12 cellular contexts compared by ENCODE assay signal in genomic region chr3:29331830-29332637, GRCh38. TPM values are rescaled to one million over a fixed set of nuclear protein-coding genes. Genes with fewer than 3 reads are reported as not detected.
DNase-seq lines count a peak whose midpoint lies in the region; ATAC-seq and TF ChIP-seq lines count a peak whose summit lies in the region.
"Had no signal": no experiment of that assay in that cellular context is flagged by ENCODE, and none has a peak within 500 bp of the region (broad histone marks: within the 10 kb centered on the region; RNA-seq: fewer than 3 reads in every experiment).

No MANE protein-coding gene starts in this region.

- intact Hi-C loops in heart right ventricle (cut with DNase I): loop anchor here in 4 of 10 donors (5.0 to 10.0 kb wide), 3 partner anchors 45 to 50 kb away; partner anchors contain the start of gene RBMS3 (in 3 of the 4)

- no peaks in the 10 kb centered on the region for H3K9me3 Mint-ChIP-seq in WTC11
- H3K9me3 Mint-ChIP-seq: CD14-positive monocyte had no signal

- peak; percentile 69 for ATAC-seq in GM18867 (IDR thresholded peaks at IDR 0.05; ENCODE audit: unreplicated experiment)
- no peak for ATAC-seq in WTC11
- peak in 3 of 8 donors; percentile 15 to 30 (median 20) for ATAC-seq in heart right ventricle
- no peak for ATAC-seq in HG03354 (IDR thresholded peaks at IDR 0.05; ENCODE audit: poor library complexity, severe bottlenecking, unreplicated experiment)

- WGBS in heart right ventricle, 2 donors: 59 to 61% methylated on average over 4 of the region's 4 CpGs
- 84% methylated on average over 4 of the region's 4 CpGs for WGBS in smooth muscle cell (ENCODE audit: low lambda C conversion rate)

- no peak for TF ChIP-seq POLR2A in Peyer's patch (IDR thresholded peaks at IDR 0.05)

- H2AFZ ChIP-seq in smooth muscle cell (ENCODE audit: low read depth) (no peak overlapping the region), Karpas-422 (ENCODE audit: low read length) (no peak overlapping the region)
- H2AFZ ChIP-seq: hepatocyte had no signal

- CTCF ChIA-PET in WTC11 (lab: Charles Lee): no interaction called here

- H3K9me3 ChIP-seq in heart right ventricle: no peaks in the 10 kb centered on the region
- no peaks in the 10 kb centered on the region for H3K9me3 ChIP-seq in smooth muscle cell (replicated peaks; ENCODE audit: low read depth)
- no peaks in the 10 kb centered on the region for H3K9me3 ChIP-seq in Peyer's patch
- peaks cover 4% of the 10 kb centered on the region; the same call in 1 of the 2 replicates for H3K9me3 ChIP-seq in Karpas-422 (ENCODE audit: low read length)

- no peak overlapping the region for H3K4me3 ChIP-seq in heart right ventricle
- H3K4me3 ChIP-seq in smooth muscle cell: no peak overlapping the region
- no peak overlapping the region for H3K4me3 ChIP-seq in Peyer's patch
- H3K4me3 ChIP-seq in Karpas-422 (ENCODE audit: low read length): no peak overlapping the region
- H3K4me3 ChIP-seq: hepatocyte had no signal

- no peak for DNase-seq in WTC11 (ENCODE audit: low spot score)
- no peak for DNase-seq in heart right ventricle
- DNase-seq in smooth muscle cell (lab: John Stamatoyannopoulos, UW; ENCODE audit: unreplicated experiment): no peak
- DNase-seq in germinal center (ENCODE audit: low spot score): no peak
- DNase-seq in Peyer's patch: no peak
- DNase-seq in Karpas-422: no peak
- DNase-seq: NCI-H1436 treated with DMSO at 0.1 percent for 48 hours, OCI-M1 had no signal

- TF ChIP-seq CTCF in WTC11 (IDR thresholded peaks at IDR 0.05): no peak
- TF ChIP-seq CTCF in heart right ventricle (IDR thresholded peaks at IDR 0.05): no peak
- TF ChIP-seq CTCF in smooth muscle cell (IDR thresholded peaks at IDR 0.05; ENCODE audit: borderline replicate concordance, insufficient read depth, poor library complexity, severe bottlenecking): no peak
- TF ChIP-seq CTCF in Peyer's patch (IDR thresholded peaks at IDR 0.05): no peak

- H3K27ac ChIP-seq in heart right ventricle (peak overlapping the region in 8 of 10 donors; percentile 38 to 86 (median 62)), smooth muscle cell (ENCODE audit: low read depth) (peak overlapping the region; percentile 97), Peyer's patch (no peak overlapping the region), Karpas-422 (ENCODE audit: low read length) (no peak overlapping the region)
- H3K27ac ChIP-seq: hepatocyte had no signal

- H3K9ac ChIP-seq in smooth muscle cell (ENCODE audit: low read depth): peak overlapping the region; percentile 22
- no peak overlapping the region for H3K9ac ChIP-seq in Karpas-422 (ENCODE audit: low read length)

- peak overlapping the region; percentile 76 for H3K4me2 ChIP-seq in smooth muscle cell
- no peak overlapping the region for H3K4me2 ChIP-seq in Karpas-422 (ENCODE audit: low read depth, low read length, poor library complexity, severe bottlenecking)
- H3K4me2 ChIP-seq: hepatocyte had no signal

- H3F3A ChIP-seq in smooth muscle cell (ENCODE audit: low read depth): peaks cover 7% of the 10 kb centered on the region

- H3K36me3 ChIP-seq in heart right ventricle (no peaks in the 10 kb centered on the region), smooth muscle cell (ENCODE audit: low read depth) (no peaks in the 10 kb centered on the region), Peyer's patch (no peaks in the 10 kb centered on the region), Karpas-422 (ENCODE audit: insufficient read depth, low read length) (no peaks in the 10 kb centered on the region)

- H3K4me3 Mint-ChIP-seq in WTC11: no peak overlapping the region
- H3K4me3 Mint-ChIP-seq: CD14-positive monocyte had no signal

- no peaks in the 10 kb centered on the region for H3K9me2 ChIP-seq in Karpas-422 (replicated peaks; ENCODE audit: insufficient read depth, low read length)

- peaks cover 49% of the 10 kb centered on the region for H3K4me1 Mint-ChIP-seq in WTC11

- H3K36me3 Mint-ChIP-seq in WTC11: no peaks in the 10 kb centered on the region
- H3K36me3 Mint-ChIP-seq: CD14-positive monocyte had no signal

- H3K4me1 ChIP-seq in heart right ventricle (peaks cover 10 to 93% (median 66%) of the 10 kb centered on the region in 9 donors), smooth muscle cell (ENCODE audit: low read depth) (peaks cover 25% of the 10 kb centered on the region), Peyer's patch (no peaks in the 10 kb centered on the region), Karpas-422 (ENCODE audit: low read length) (no peaks in the 10 kb centered on the region)

- H4K20me1 ChIP-seq in smooth muscle cell (ENCODE audit: low read depth) (no peaks in the 10 kb centered on the region), Karpas-422 (ENCODE audit: insufficient read depth, low read depth, low read length) (no peaks in the 10 kb centered on the region)

- H3K79me2 ChIP-seq in smooth muscle cell (ENCODE audit: low read depth) (peaks cover 85% of the 10 kb centered on the region), Karpas-422 (ENCODE audit: low read length) (no peaks in the 10 kb centered on the region)

- POLR2A ChIA-PET in WTC11 (lab: Charles Lee): interaction anchor here (0.6 to 1.2 kb wide), 2 partner anchors 15 to 138 kb away, joined by 3 to 6 read pairs; no protein-coding TSS in a partner anchor

- no peaks in the 10 kb centered on the region for H3K27me3 ChIP-seq in heart right ventricle
- no peaks in the 10 kb centered on the region for H3K27me3 ChIP-seq in smooth muscle cell (ENCODE audit: low read depth)
- no peaks in the 10 kb centered on the region for H3K27me3 ChIP-seq in Peyer's patch
- no peaks in the 10 kb centered on the region for H3K27me3 ChIP-seq in Karpas-422 (ENCODE audit: low read length)
- H3K27me3 ChIP-seq: hepatocyte had no signal

- peak overlapping the region; percentile 33; the same call in 1 of the 2 replicates for H3K27ac Mint-ChIP-seq in WTC11
- H3K27ac Mint-ChIP-seq: CD14-positive monocyte had no signal

- H3K27me3 Mint-ChIP-seq in WTC11 (ENCODE audit: low read depth): no peaks in the 10 kb centered on the region

TF ChIP-seq in WTC11, 78 proteins besides CTCF, POLR2A, EP300 and RAD21 (continues in another document):
- no peak for TF ChIP-seq PREB (CRISPR knock-in tag; IDR thresholded peaks at IDR 0.05; ENCODE audit: borderline replicate concordance)
- TF ChIP-seq SMAD4 (CRISPR knock-in tag; IDR thresholded peaks at IDR 0.05): no peak
- TF ChIP-seq E2F5 (CRISPR knock-in tag; IDR thresholded peaks at IDR 0.05): no peak
- TF ChIP-seq E2F4 (CRISPR knock-in tag; IDR thresholded peaks at IDR 0.05; ENCODE audit: borderline replicate concordance, low read depth): no peak
- no peak for TF ChIP-seq ZNF263 (CRISPR knock-in tag; IDR thresholded peaks at IDR 0.05; ENCODE audit: low read depth)
- TF ChIP-seq ZNF219 (CRISPR knock-in tag; IDR thresholded peaks at IDR 0.05; ENCODE audit: borderline replicate concordance): no peak
- no peak for TF ChIP-seq GRHL2 (CRISPR knock-in tag; IDR thresholded peaks at IDR 0.05; ENCODE audit: insufficient replicate concordance, severe bottlenecking)

RNA-seq across cellular contexts. Expression of gene RBMS3, which starts 51.2 kb away (rescaled TPM):
- total RNA-seq in WTC11 (2021) (5.0 to 8.7 TPM (median 6.7 TPM) in 3 replicates), heart right ventricle (10 to 100 TPM; 22.0 to 41.1 (median 28.6) TPM), smooth muscle cell (50.6 and 53.8 TPM in 2 replicates), Peyer's patch (10 to 100 TPM in 2 of 4 donors, 1 to 10 TPM in 2; 2.8 to 77.6 (median 13.7) TPM)
- polyA plus RNA-seq in heart right ventricle (1 to 10 TPM; 3.2 to 8.1 TPM), smooth muscle cell (40.9 and 42.9 TPM in 2 replicates)
- not detected in 2 replicates for total RNA-seq in Karpas-422 (2014; rRNA removed; shearing (Covaris generic); ENCODE audit: low replicate concordance)
- polyA plus RNA-seq: CD14-positive monocyte had no signal

Comparison
In these comparisons a context has a peak if more than half of its experiments do, and no peak if none do; other contexts are left out.
1. H3K27ac ChIP-seq: peak in heart right ventricle (8 of 10) and smooth muscle cell (single experiment); none in Peyer's patch (0 of 4) and Karpas-422 (single experiment).